In the genomic region with DNA sequence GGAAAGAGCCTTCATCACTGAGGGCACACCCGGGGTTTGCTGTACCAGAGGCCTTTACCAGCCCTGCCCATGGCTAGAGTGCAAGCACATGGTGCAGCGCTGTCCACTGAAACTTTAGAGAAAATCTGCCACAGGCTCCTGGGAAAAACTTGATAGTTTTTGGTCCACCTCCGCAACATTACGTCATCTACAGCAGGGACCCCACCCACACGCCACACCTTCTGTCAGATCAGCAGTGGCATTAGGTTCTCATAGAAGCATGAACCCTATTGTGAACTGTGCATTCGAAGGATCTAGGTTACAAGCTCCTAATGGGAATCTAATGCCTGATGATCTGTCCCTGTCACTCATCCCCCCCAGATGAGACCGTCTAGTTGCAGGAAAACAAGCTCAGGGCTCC, we compare ENCODE assay signal across 29 cellular contexts. TPM values are rescaled to one million over a fixed set of nuclear protein-coding genes. Genes with fewer than 3 reads are reported as not detected.
"Had no signal": no experiment of that assay in that cellular context is flagged by ENCODE, and none has a peak within 500 bp of the region (broad histone marks: within the 10 kb centered on the region; RNA-seq: fewer than 3 reads in every experiment).

No MANE protein-coding gene starts in this region.

- ATAC-seq: effector memory CD8-positive, alpha-beta T cell; esophagus mucosa; foreskin keratinocyte; gastrocnemius medialis; gastroesophageal sphincter; heart left ventricle; heart right ventricle had no signal

- FAIRE-seq: colon, endometrium, endothelial cell of umbilical vein, frontal cortex had no signal

- H3K9me3 Mint-ChIP-seq: dendritic cell treated with granulocyte-macrophage colony-stimulating factor and Interleukin-4, amounts not matched to agents 40 ng/mL and 50 ng/mL, for 4 days; effector memory CD8-positive, alpha-beta T cell had no signal

- H3K9me3 ChIP-seq: colonic mucosa, esophagus muscularis mucosa, esophagus squamous epithelium, gastrocnemius medialis, gastroesophageal sphincter, heart left ventricle, heart right ventricle had no signal

- H3K4me3 Mint-ChIP-seq: dendritic cell treated with granulocyte-macrophage colony-stimulating factor and Interleukin-4, amounts not matched to agents 40 ng/mL and 50 ng/mL, for 4 days; effector memory CD8-positive, alpha-beta T cell; endodermal cell had no signal

- H3K4me3 ChIP-seq: colonic mucosa, coronary artery, dorsolateral prefrontal cortex, esophagus muscularis mucosa, esophagus squamous epithelium, gastrocnemius medialis, gastroesophageal sphincter, heart left ventricle, heart right ventricle had no signal

- H3K27me3 ChIP-seq: esophagus muscularis mucosa, gastroesophageal sphincter had no signal

- H3K27ac Mint-ChIP-seq: dendritic cell treated with granulocyte-macrophage colony-stimulating factor and Interleukin-4, amounts not matched to agents 40 ng/mL and 50 ng/mL, for 4 days; effector memory CD8-positive, alpha-beta T cell; endodermal cell had no signal

- H3K36me3 ChIP-seq: colonic mucosa, esophagus muscularis mucosa, esophagus squamous epithelium, gastrocnemius medialis, gastroesophageal sphincter, heart left ventricle, heart right ventricle had no signal

- DNase-seq: colonic mucosa; cortex of kidney; dermis blood vessel endothelial cell; dorsolateral prefrontal cortex; effector CD4-positive, alpha-beta T cell; effector CD8-positive, alpha-beta T cell; effector memory CD4-positive, alpha-beta T cell; effector memory CD8-positive, alpha-beta T cell; endodermal cell; erythroblast; esophagus squamous epithelium; foreskin fibroblast; foreskin keratinocyte; foreskin melanocyte; gastrocnemius medialis; glutamatergic neuron; head of caudate nucleus; heart left ventricle; heart right ventricle had no signal

- H3K4me1 ChIP-seq: colonic mucosa, foreskin keratinocyte had no signal

- H3K27ac ChIP-seq: colonic mucosa, coronary artery, dorsolateral prefrontal cortex, epithelial cell of prostate, esophagus muscularis mucosa, esophagus squamous epithelium, foreskin keratinocyte, gastrocnemius medialis, gastroesophageal sphincter, heart left ventricle, heart right ventricle had no signal

RNA-seq across cellular contexts. Expression of gene ODAD2, which starts 2.5 kb away (rescaled TPM):
- total RNA-seq: gastrocnemius medialis had no signal
- polyA plus RNA-seq: heart left ventricle, heart right ventricle had no signal
